ENCODE assay signal across 11 cellular contexts in the genomic region with DNA sequence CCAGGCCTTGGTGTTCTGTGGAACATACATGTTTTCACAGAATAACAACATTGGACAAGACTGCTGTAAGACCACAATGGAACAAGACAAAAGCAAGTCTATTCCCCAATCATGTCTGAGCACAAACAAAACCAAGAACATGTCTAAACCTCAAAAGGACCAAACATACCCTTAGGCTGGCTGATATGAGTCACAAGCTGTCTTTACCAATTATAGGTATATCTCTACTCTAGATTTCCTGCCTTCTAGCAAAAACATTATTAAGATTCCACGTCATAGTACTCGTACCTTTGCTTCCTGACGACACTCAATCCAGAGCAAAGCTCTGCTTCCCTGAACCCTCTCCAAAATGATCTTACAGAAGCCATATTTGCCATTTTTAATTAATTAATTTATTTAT. TPM values are rescaled to one million over a fixed set of nuclear protein-coding genes. Genes with fewer than 3 reads are reported as not detected.
A peak's percentile ranks its signal among the peaks of the same experiment; 100 is the strongest.
DNase-seq lines count a peak whose midpoint lies in the region; ATAC-seq and TF ChIP-seq lines count a peak whose summit lies in the region.
"Had no signal": no experiment of that assay in that cellular context is flagged by ENCODE, and none has a peak within 500 bp of the region (broad histone marks: within the 10 kb centered on the region; RNA-seq: fewer than 3 reads in every experiment).

No MANE protein-coding gene starts in this region.

- DNase-seq in dedifferentiated amniotic fluid mesenchymal stem cell (ENCODE audit: extremely low spot score), result peak; percentile 19
- DNase-seq in GM19238 (ENCODE audit: insufficient read length, low spot score), result no peak
- no peak for DNase-seq in DMS79 (lab: John Stamatoyannopoulos, UW)
- DNase-seq in activated CD4-positive, alpha-beta T cell treated with anti-CD3 and anti-CD28 coated beads for 1 hour, result no peak
- DNase-seq in omental fat pad (ENCODE audit: low spot score), result no peak
- DNase-seq: activated T-cell treated with anti-CD3 and anti-CD28 coated beads, Interleukin-2, amount 50 U/mL, for 24 hours; NCI-H774; stimulated activated naive B cell treated with anti-CD40 and anti-IgM and Interleukin-4, amounts not matched to agents 10 μg/mL and 1 μg/mL and 100 μg/mL, for 72 hours had no signal

- no peak for TF ChIP-seq POLR2A in GM18505 (IDR thresholded peaks at IDR 0.05; ENCODE audit: borderline replicate concordance, extremely low read depth, insufficient read depth, insufficient read length)

- ATAC-seq in GM18505 (IDR thresholded peaks at IDR 0.05; ENCODE audit: unreplicated experiment) (peak; percentile 69), GM19468 (IDR thresholded peaks at IDR 0.05; ENCODE audit: extremely low read depth, unreplicated experiment) (peak; percentile 63), HG03108 (IDR thresholded peaks at IDR 0.05; ENCODE audit: unreplicated experiment) (peak; percentile 77), omental fat pad (ENCODE audit: low FRiP score) (no peak)

- no peak for TF ChIP-seq CTCF in omental fat pad (IDR thresholded peaks at IDR 0.05)

RNA-seq across cellular contexts. Expression of gene L3MBTL1, which starts 15.4 kb away (rescaled TPM):
- 1 to 10 TPM; 6.5 to 9.8 (median 7.4) TPM for total RNA-seq in omental fat pad

RNA-seq across cellular contexts. Expression of gene SRSF6, which starts 34.4 kb away (rescaled TPM):
- total RNA-seq in omental fat pad, result 100 to 1,000 TPM in 1 of 4 donors, 10 to 100 TPM in 3; 64.4 to 122 (median 81.7) TPM
